In the genomic region with DNA sequence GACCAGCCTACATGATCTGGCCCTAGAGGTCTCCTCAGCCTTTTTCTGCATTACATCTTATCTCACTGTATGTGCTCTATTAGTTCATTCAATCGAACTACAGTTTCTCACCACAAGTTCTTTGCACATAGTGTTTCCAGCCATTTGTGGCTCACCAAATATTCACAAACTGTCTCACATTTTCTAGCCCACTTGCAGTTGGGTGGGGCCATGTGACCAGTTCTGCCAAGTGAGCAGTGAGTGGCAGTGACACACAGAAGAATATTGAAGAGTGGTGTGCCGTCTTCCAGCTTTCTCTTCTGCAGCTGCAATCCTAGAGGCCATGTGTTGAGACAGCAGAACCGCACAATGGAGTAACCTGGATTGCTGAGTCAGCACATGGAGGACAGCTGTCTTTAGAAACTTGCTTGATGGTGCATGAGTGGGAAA, we compare ENCODE assay signal across 1 cellular context.
TF ChIP-seq lines count a peak whose summit lies in the region.

No MANE protein-coding gene starts in this region.

TF ChIP-seq in HepG2, 621 proteins besides CTCF, POLR2A, EP300 and RAD21 (continued from another document):
- TF ChIP-seq, protein P1, sequence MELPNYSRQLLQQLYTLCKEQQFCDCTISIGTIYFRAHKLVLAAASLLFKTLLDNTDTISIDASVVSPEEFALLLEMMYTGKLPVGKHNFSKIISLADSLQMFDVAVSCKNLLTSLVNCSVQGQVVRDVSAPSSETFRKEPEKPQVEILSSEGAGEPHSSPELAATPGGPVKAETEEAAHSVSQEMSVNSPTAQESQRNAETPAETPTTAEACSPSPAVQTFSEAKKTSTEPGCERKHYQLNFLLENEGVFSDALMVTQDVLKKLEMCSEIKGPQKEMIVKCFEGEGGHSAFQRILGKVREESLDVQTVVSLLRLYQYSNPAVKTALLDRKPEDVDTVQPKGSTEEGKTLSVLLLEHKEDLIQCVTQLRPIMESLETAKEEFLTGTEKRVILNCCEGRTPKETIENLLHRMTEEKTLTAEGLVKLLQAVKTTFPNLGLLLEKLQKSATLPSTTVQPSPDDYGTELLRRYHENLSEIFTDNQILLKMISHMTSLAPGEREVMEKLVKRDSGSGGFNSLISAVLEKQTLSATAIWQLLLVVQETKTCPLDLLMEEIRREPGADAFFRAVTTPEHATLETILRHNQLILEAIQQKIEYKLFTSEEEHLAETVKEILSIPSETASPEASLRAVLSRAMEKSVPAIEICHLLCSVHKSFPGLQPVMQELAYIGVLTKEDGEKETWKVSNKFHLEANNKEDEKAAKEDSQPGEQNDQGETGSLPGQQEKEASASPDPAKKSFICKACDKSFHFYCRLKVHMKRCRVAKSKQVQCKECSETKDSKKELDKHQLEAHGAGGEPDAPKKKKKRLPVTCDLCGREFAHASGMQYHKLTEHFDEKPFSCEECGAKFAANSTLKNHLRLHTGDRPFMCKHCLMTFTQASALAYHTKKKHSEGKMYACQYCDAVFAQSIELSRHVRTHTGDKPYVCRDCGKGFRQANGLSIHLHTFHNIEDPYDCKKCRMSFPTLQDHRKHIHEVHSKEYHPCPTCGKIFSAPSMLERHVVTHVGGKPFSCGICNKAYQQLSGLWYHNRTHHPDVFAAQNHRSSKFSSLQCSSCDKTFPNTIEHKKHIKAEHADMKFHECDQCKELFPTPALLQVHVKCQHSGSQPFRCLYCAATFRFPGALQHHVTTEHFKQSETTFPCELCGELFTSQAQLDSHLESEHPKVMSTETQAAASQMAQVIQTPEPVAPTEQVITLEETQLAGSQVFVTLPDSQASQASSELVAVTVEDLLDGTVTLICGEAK (IDR thresholded peaks at IDR 0.05): no peak
- TF ChIP-seq, protein P1 (CRISPR knock-in tag; IDR thresholded peaks at IDR 0.05): no peak
- TF ChIP-seq REL (CRISPR knock-in tag; conservative IDR thresholded peaks at IDR 0.05) (no peak), FOXK2 (IDR thresholded peaks at IDR 0.05) (no peak), MAFG (CRISPR knock-in tag; IDR thresholded peaks at IDR 0.05) (peak; percentile 52; the same call in 1 of the 2 replicates), ZNF577 (CRISPR knock-in tag; IDR thresholded peaks at IDR 0.05; ENCODE audit: borderline replicate concordance, low read depth) (no peak), ZBTB1 (CRISPR knock-in tag; IDR thresholded peaks at IDR 0.05; ENCODE audit: borderline replicate concordance) (no peak), ZNF205 (CRISPR knock-in tag; IDR thresholded peaks at IDR 0.05) (no peak), ZBTB39 (CRISPR knock-in tag; IDR thresholded peaks at IDR 0.05) (no peak), ONECUT2 (CRISPR knock-in tag; IDR thresholded peaks at IDR 0.05) (no peak), ZNF207 (IDR thresholded peaks at IDR 0.05; ENCODE audit: borderline replicate concordance) (no peak), RARG (CRISPR knock-in tag; IDR thresholded peaks at IDR 0.05; ENCODE audit: low read depth) (no peak), ZNF644 (CRISPR knock-in tag; IDR thresholded peaks at IDR 0.05; ENCODE audit: low read depth) (no peak), KDM1A (CRISPR knock-in tag; IDR thresholded peaks at IDR 0.05) (no peak)
- TF ChIP-seq, protein P2, sequence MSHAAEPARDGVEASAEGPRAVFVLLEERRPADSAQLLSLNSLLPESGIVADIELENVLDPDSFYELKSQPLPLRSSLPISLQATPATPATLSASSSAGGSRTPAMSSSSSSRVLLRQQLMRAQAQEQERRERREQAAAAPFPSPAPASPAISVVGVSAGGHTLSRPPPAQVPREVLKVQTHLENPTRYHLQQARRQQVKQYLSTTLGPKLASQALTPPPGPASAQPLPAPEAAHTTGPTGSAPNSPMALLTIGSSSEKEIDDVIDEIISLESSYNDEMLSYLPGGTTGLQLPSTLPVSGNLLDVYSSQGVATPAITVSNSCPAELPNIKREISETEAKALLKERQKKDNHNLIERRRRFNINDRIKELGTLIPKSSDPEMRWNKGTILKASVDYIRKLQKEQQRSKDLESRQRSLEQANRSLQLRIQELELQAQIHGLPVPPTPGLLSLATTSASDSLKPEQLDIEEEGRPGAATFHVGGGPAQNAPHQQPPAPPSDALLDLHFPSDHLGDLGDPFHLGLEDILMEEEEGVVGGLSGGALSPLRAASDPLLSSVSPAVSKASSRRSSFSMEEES (CRISPR knock-in tag; IDR thresholded peaks at IDR 0.05): no peak
